1 cellular context compared by ENCODE assay signal in genomic region chr10:124403548-124403947, GRCh38.
TF ChIP-seq lines count a peak whose summit lies in the region.

No MANE protein-coding gene starts in this region.

TF ChIP-seq in H1, 55 proteins besides CTCF, POLR2A, EP300 and RAD21 (continued from another document):
- TF ChIP-seq USF2 (IDR thresholded peaks at IDR 0.05; ENCODE audit: low read length) (no peak), BACH1 (IDR thresholded peaks at IDR 0.05; ENCODE audit: low read length) (no peak; the same call in 1 of the 2 replicates), PHF8 (conservative IDR thresholded peaks at IDR 0.05; ENCODE audit: low read depth, low read length) (no peak), SP4 (IDR thresholded peaks at IDR 0.05; ENCODE audit: low read length) (no peak), TBP (IDR thresholded peaks at IDR 0.05; ENCODE audit: low read depth, low read length) (peak; percentile 26; the same call in 1 of the 2 replicates), POU5F1 (IDR thresholded peaks at IDR 0.05; ENCODE audit: low read depth, low read length) (no peak), CBX8 (IDR thresholded peaks at IDR 0.05; ENCODE audit: borderline replicate concordance, low read depth, low read length) (no peak), HDAC2 (IDR thresholded peaks at IDR 0.05; ENCODE audit: borderline replicate concordance in 1 of 2, low read depth in 2 of 2, low read length in 2 of 2) (no peak), CHD1 (IDR thresholded peaks at IDR 0.05; ENCODE audit: low read depth, low read length) (no peak), MAFK (IDR thresholded peaks at IDR 0.05; ENCODE audit: low read depth, low read length) (peak; percentile 65), SIN3A (conservative IDR thresholded peaks at IDR 0.05 in 1 of 2, IDR thresholded peaks at IDR 0.05 in 1 of 2; ENCODE audit: low read depth in 1 of 2, low read length in 2 of 2) (no peak), SP2 (IDR thresholded peaks at IDR 0.05; ENCODE audit: low read length) (no peak), NRF1 (IDR thresholded peaks at IDR 0.05; ENCODE audit: low read depth, low read length) (no peak), SIX5 (IDR thresholded peaks at IDR 0.05; ENCODE audit: low read depth, low read length) (no peak), GTF2F1 (IDR thresholded peaks at IDR 0.05; ENCODE audit: borderline replicate concordance, low read depth, low read length) (no peak), EGR1 (IDR thresholded peaks at IDR 0.05; ENCODE audit: borderline replicate concordance, low read depth, low read length) (no peak), MAX (IDR thresholded peaks at IDR 0.05) (no peak), SRF (IDR thresholded peaks at IDR 0.05; ENCODE audit: low read depth, low read length) (0 out of 2 replicates have a peak, but pooled peaks have one; percentile 22), ASH2L (IDR thresholded peaks at IDR 0.05; ENCODE audit: low read length) (no peak), CEBPB (IDR thresholded peaks at IDR 0.05; ENCODE audit: low read depth, low read length) (no peak), YY1 (IDR thresholded peaks at IDR 0.05; ENCODE audit: low read depth, low read length) (no peak), JUN (IDR thresholded peaks at IDR 0.05; ENCODE audit: low read depth, low read length) (no peak), RFX5 (IDR thresholded peaks at IDR 0.05; ENCODE audit: borderline replicate concordance, low read depth, low read length) (no peak), RNF2 (IDR thresholded peaks at IDR 0.05; ENCODE audit: borderline replicate concordance, low read depth, low read length, missing control alignments, poor library complexity, severe bottlenecking) (no peak), NANOG (IDR thresholded peaks at IDR 0.05; ENCODE audit: insufficient read depth, low read depth, low read length, poor library complexity, severe bottlenecking) (no peak), TEAD4 (IDR thresholded peaks at IDR 0.05; ENCODE audit: low read depth, low read length) (0 out of 2 replicates have a peak, but pooled peaks have one; percentile 31), RBBP5 (IDR thresholded peaks at IDR 0.05; ENCODE audit: borderline replicate concordance, low read depth, low read length) (no peak), TAF7 (optimal IDR thresholded peaks at IDR 0.05; ENCODE audit: borderline replicate concordance, low read depth, low read length) (no peak), E2F6 (IDR thresholded peaks at IDR 0.05) (no peak), GABPA (IDR thresholded peaks at IDR 0.05; ENCODE audit: borderline replicate concordance, insufficient read depth, low read length) (0 out of 2 replicates have a peak, but pooled peaks have one; percentile 51), BCL11A (IDR thresholded peaks at IDR 0.05; ENCODE audit: low read depth in 2 of 2, low read length in 2 of 2) (no peak), EZH2 (IDR thresholded peaks at IDR 0.05; ENCODE audit: low read depth, low read length, severe bottlenecking) (no peak), JUND (IDR thresholded peaks at IDR 0.05; ENCODE audit: low read length) (no peak), RXRA (IDR thresholded peaks at IDR 0.05; ENCODE audit: insufficient read depth, low read depth, low read length) (no peak), KDM5A (IDR thresholded peaks at IDR 0.05; ENCODE audit: low read length) (no peak), TCF12 (IDR thresholded peaks at IDR 0.05; ENCODE audit: low read depth, low read length) (no peak), CBX5 (IDR thresholded peaks at IDR 0.05; ENCODE audit: low read depth, low read length) (no peak), ZNF274 (IDR thresholded peaks at IDR 0.05; ENCODE audit: borderline replicate concordance, extremely low read depth, low read length) (no peak), SP1 (IDR thresholded peaks at IDR 0.05; ENCODE audit: low read depth, low read length) (no peak)
